1 cellular context compared by ENCODE assay signal in the genomic region with DNA sequence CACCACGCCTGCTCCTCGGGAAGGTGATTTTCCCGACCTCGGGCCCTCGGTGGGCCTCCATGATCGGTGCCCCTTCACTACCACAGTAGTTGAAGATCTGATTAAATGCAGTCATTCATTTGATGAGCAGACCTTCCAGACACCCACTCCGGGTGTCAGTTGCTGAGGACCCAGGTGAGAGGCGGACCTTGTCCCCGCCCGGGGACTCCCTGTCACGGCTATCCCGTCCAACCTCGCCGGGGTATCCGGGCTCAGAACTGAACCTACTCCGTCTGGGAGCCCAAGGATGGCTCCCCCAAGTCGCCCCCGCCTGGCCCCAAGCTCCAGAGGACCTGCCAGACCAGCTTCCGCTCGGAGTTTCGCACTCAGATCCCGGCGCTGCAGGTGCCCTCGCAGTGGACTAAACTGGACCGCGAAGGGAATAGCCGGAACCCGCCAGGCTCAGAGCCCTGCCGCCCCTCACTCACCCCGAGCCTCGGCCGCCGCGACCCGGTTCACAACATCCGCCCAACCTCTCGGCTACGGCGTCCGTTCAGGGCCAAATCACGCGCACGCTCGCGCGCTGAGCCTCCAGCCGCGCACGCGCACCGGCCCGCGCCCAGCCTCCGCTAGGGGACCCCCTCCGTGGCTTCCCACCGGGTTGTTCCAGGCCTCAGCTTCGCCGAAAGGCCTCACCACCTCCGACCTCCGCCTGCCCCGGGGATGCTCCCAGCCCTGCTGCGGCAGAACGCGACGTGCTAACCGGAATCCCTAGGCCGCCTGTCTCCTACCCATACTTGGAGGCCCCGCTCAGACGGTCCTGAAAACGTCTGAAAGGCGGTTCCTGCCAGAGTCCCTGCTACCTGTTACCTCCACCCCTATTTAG.
TF ChIP-seq lines count a peak whose summit lies in the region.

No MANE protein-coding gene starts in this region.

TF ChIP-seq in K562, 482 proteins besides CTCF, POLR2A, EP300 and RAD21 (continued from another document and continues in another):
- peak; percentile 85 for TF ChIP-seq JUND (IDR thresholded peaks at IDR 0.05; ENCODE audit: borderline replicate concordance, low read depth, low read length)
- peak; percentile 80; the same call in 1 of the 3 replicates for TF ChIP-seq JUND (tag; IDR thresholded peaks at IDR 0.05; ENCODE audit: borderline replicate concordance, low read depth, low read length)
- TF ChIP-seq, protein P1, sequence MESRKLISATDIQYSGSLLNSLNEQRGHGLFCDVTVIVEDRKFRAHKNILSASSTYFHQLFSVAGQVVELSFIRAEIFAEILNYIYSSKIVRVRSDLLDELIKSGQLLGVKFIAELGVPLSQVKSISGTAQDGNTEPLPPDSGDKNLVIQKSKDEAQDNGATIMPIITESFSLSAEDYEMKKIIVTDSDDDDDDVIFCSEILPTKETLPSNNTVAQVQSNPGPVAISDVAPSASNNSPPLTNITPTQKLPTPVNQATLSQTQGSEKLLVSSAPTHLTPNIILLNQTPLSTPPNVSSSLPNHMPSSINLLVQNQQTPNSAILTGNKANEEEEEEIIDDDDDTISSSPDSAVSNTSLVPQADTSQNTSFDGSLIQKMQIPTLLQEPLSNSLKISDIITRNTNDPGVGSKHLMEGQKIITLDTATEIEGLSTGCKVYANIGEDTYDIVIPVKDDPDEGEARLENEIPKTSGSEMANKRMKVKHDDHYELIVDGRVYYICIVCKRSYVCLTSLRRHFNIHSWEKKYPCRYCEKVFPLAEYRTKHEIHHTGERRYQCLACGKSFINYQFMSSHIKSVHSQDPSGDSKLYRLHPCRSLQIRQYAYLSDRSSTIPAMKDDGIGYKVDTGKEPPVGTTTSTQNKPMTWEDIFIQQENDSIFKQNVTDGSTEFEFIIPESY (CRISPR knock-in tag; IDR thresholded peaks at IDR 0.05), result peak; percentile 85
- peak; percentile 99 for TF ChIP-seq PCBP1 (IDR thresholded peaks at IDR 0.05; ENCODE audit: low read depth, low read length, poor library complexity, severe bottlenecking)
- peak; percentile 43; the same call in 1 of the 2 replicates for TF ChIP-seq ZNF263 (CRISPR knock-in tag; IDR thresholded peaks at IDR 0.05; ENCODE audit: borderline replicate concordance)
- peak; percentile 71; the same call in 1 of the 2 replicates for TF ChIP-seq GTF2E2 (tag; IDR thresholded peaks at IDR 0.05)
- peak; percentile 87 for TF ChIP-seq ZNF586 (CRISPR knock-in tag; conservative IDR thresholded peaks at IDR 0.05)
- TF ChIP-seq, protein P2, sequence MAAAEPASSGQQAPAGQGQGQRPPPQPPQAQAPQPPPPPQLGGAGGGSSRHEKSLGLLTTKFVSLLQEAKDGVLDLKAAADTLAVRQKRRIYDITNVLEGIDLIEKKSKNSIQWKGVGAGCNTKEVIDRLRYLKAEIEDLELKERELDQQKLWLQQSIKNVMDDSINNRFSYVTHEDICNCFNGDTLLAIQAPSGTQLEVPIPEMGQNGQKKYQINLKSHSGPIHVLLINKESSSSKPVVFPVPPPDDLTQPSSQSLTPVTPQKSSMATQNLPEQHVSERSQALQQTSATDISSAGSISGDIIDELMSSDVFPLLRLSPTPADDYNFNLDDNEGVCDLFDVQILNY (CRISPR knock-in tag; IDR thresholded peaks at IDR 0.05), result peak; percentile 88
- TF ChIP-seq GATA2 (CRISPR knock-in tag; IDR thresholded peaks at IDR 0.05), result no peak; the same call in none of the 2 replicates
- peak; percentile 78 for TF ChIP-seq TCF3 (CRISPR knock-in tag; IDR thresholded peaks at IDR 0.05)
- peak; percentile 74; the same call in 1 of the 2 replicates for TF ChIP-seq PRMT5 (CRISPR knock-in tag; IDR thresholded peaks at IDR 0.05)
- peak; percentile 65 for TF ChIP-seq TBP (optimal IDR thresholded peaks at IDR 0.05; ENCODE audit: low read depth, low read length)
- TF ChIP-seq, protein P3, sequence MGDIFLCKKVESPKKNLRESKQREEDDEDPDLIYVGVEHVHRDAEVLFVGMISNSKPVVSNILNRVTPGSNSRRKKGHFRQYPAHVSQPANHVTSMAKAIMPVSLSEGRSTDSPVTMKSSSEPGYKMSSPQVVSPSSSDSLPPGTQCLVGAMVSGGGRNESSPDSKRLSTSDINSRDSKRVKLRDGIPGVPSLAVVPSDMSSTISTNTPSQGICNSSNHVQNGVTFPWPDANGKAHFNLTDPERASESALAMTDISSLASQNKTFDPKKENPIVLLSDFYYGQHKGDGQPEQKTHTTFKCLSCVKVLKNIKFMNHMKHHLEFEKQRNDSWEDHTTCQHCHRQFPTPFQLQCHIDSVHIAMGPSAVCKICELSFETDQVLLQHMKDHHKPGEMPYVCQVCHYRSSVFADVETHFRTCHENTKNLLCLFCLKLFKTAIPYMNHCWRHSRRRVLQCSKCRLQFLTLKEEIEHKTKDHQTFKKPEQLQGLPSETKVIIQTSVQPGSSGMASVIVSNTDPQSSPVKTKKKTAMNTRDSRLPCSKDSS (IDR thresholded peaks at IDR 0.05; ENCODE audit: low read depth, partially characterized antibody), result no peak
- peak; percentile 76 for TF ChIP-seq PML (IDR thresholded peaks at IDR 0.05; ENCODE audit: low read length)
- TF ChIP-seq ZNF75A (CRISPR knock-in tag; IDR thresholded peaks at IDR 0.05), result peak; percentile 68; the same call in 1 of the 2 replicates
- no peak for TF ChIP-seq FOS (IDR thresholded peaks at IDR 0.05; ENCODE audit: extremely low read depth, insufficient read length)
- TF ChIP-seq, protein P4, sequence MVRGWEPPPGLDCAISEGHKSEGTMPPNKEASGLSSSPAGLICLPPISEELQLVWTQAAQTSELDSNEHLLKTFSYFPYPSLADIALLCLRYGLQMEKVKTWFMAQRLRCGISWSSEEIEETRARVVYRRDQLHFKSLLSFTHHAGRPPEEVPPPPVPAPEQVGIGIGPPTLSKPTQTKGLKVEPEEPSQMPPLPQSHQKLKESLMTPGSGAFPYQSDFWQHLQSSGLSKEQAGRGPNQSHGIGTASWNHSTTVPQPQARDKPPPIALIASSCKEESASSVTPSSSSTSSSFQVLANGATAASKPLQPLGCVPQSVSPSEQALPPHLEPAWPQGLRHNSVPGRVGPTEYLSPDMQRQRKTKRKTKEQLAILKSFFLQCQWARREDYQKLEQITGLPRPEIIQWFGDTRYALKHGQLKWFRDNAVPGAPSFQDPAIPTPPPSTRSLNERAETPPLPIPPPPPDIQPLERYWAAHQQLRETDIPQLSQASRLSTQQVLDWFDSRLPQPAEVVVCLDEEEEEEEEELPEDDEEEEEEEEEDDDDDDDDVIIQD (CRISPR knock-in tag; IDR thresholded peaks at IDR 0.05), result no peak; the same call in 1 of the 2 replicates
- no peak for TF ChIP-seq MCM2 (IDR thresholded peaks at IDR 0.05; ENCODE audit: low read depth)
- TF ChIP-seq, protein P5, sequence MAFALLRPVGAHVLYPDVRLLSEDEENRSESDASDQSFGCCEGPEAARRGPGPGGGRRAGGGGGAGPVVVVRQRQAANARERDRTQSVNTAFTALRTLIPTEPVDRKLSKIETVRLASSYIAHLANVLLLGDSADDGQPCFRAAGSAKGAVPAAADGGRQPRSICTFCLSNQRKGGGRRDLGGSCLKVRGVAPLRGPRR (CRISPR knock-in tag; IDR thresholded peaks at IDR 0.05), result peak; percentile 89; the same call in 1 of the 2 replicates
- TF ChIP-seq ZNF24 (IDR thresholded peaks at IDR 0.05), result peak; percentile 45; the same call in 1 of the 2 replicates
- TF ChIP-seq KHSRP (IDR thresholded peaks at IDR 0.05), result no peak
- peak; percentile 93 for TF ChIP-seq MEIS2 (IDR thresholded peaks at IDR 0.05; ENCODE audit: partially characterized antibody)
- TF ChIP-seq TRIM24 (IDR thresholded peaks at IDR 0.05), result peak in 1 of 2 experiments; percentile 61; a peak in 1 of 4 replicates
- TF ChIP-seq, protein P6, sequence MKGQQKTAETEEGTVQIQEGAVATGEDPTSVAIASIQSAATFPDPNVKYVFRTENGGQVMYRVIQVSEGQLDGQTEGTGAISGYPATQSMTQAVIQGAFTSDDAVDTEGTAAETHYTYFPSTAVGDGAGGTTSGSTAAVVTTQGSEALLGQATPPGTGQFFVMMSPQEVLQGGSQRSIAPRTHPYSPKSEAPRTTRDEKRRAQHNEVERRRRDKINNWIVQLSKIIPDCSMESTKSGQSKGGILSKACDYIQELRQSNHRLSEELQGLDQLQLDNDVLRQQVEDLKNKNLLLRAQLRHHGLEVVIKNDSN (CRISPR knock-in tag; IDR thresholded peaks at IDR 0.05), result peak; percentile 71
- peak; percentile 62 for TF ChIP-seq ZFP36 (IDR thresholded peaks at IDR 0.05; ENCODE audit: low read depth, low read length, partially characterized antibody)
- TF ChIP-seq ZNF785 (CRISPR knock-in tag; IDR thresholded peaks at IDR 0.05), result no peak
- peak; percentile 80 for TF ChIP-seq DMBX1 (CRISPR knock-in tag; IDR thresholded peaks at IDR 0.05; ENCODE audit: borderline replicate concordance)
- TF ChIP-seq TAF7 (tag; IDR thresholded peaks at IDR 0.05), result peak; percentile 77
- no peak for TF ChIP-seq HNRNPUL1 (IDR thresholded peaks at IDR 0.05; ENCODE audit: low read length)
- TF ChIP-seq, protein P7, sequence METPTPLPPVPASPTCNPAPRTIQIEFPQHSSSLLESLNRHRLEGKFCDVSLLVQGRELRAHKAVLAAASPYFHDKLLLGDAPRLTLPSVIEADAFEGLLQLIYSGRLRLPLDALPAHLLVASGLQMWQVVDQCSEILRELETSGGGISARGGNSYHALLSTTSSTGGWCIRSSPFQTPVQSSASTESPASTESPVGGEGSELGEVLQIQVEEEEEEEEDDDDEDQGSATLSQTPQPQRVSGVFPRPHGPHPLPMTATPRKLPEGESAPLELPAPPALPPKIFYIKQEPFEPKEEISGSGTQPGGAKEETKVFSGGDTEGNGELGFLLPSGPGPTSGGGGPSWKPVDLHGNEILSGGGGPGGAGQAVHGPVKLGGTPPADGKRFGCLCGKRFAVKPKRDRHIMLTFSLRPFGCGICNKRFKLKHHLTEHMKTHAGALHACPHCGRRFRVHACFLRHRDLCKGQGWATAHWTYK (CRISPR knock-in tag; IDR thresholded peaks at IDR 0.05), result peak; percentile 92
- TF ChIP-seq SREBF2 (CRISPR knock-in tag; IDR thresholded peaks at IDR 0.05), result no peak
- no peak for TF ChIP-seq ETV6 (IDR thresholded peaks at IDR 0.05; ENCODE audit: borderline replicate concordance in 1 of 2, low read depth in 2 of 2, low read length in 1 of 2)
- no peak for TF ChIP-seq ETV6 (CRISPR knock-in tag; IDR thresholded peaks at IDR 0.05; ENCODE audit: borderline replicate concordance)
- TF ChIP-seq BRD9 (IDR thresholded peaks at IDR 0.05; ENCODE audit: low read depth, partially characterized antibody), result no peak
- TF ChIP-seq, protein P8, sequence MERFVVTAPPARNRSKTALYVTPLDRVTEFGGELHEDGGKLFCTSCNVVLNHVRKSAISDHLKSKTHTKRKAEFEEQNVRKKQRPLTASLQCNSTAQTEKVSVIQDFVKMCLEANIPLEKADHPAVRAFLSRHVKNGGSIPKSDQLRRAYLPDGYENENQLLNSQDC (CRISPR knock-in tag; IDR thresholded peaks at IDR 0.05), result peak; percentile 63
- TF ChIP-seq MAFF (IDR thresholded peaks at IDR 0.05; ENCODE audit: low read length), result no peak
- TF ChIP-seq HDGF (IDR thresholded peaks at IDR 0.05), result no peak
- TF ChIP-seq SIN3A (IDR thresholded peaks at IDR 0.05; ENCODE audit: borderline replicate concordance in 2 of 2, control insufficient read depth in 1 of 2, low read depth in 2 of 2, low read length in 2 of 2), result peak in 1 of 2 experiments; percentile 95; a peak in 3 of 4 replicates
- peak; percentile 99 for TF ChIP-seq RB1 (IDR thresholded peaks at IDR 0.05; ENCODE audit: low read depth)
- no peak for TF ChIP-seq ZNF79 (CRISPR knock-in tag; IDR thresholded peaks at IDR 0.05; ENCODE audit: low read depth)
- peak; percentile 96 for TF ChIP-seq SRSF3 (IDR thresholded peaks at IDR 0.05; ENCODE audit: insufficient read depth, low read length)
- TF ChIP-seq ESRRB (CRISPR knock-in tag; IDR thresholded peaks at IDR 0.05; ENCODE audit: borderline replicate concordance), result no peak
- peak; percentile 89; the same call in 1 of the 2 replicates for TF ChIP-seq XRCC5 (IDR thresholded peaks at IDR 0.05; ENCODE audit: low read depth, low read length)
- TF ChIP-seq, protein P9, sequence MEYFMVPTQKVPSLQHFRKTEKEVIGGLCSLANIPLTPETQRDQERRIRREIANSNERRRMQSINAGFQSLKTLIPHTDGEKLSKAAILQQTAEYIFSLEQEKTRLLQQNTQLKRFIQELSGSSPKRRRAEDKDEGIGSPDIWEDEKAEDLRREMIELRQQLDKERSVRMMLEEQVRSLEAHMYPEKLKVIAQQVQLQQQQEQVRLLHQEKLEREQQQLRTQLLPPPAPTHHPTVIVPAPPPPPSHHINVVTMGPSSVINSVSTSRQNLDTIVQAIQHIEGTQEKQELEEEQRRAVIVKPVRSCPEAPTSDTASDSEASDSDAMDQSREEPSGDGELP (CRISPR knock-in tag; IDR thresholded peaks at IDR 0.05; ENCODE audit: borderline replicate concordance), result peak; percentile 98
- TF ChIP-seq, protein P10, sequence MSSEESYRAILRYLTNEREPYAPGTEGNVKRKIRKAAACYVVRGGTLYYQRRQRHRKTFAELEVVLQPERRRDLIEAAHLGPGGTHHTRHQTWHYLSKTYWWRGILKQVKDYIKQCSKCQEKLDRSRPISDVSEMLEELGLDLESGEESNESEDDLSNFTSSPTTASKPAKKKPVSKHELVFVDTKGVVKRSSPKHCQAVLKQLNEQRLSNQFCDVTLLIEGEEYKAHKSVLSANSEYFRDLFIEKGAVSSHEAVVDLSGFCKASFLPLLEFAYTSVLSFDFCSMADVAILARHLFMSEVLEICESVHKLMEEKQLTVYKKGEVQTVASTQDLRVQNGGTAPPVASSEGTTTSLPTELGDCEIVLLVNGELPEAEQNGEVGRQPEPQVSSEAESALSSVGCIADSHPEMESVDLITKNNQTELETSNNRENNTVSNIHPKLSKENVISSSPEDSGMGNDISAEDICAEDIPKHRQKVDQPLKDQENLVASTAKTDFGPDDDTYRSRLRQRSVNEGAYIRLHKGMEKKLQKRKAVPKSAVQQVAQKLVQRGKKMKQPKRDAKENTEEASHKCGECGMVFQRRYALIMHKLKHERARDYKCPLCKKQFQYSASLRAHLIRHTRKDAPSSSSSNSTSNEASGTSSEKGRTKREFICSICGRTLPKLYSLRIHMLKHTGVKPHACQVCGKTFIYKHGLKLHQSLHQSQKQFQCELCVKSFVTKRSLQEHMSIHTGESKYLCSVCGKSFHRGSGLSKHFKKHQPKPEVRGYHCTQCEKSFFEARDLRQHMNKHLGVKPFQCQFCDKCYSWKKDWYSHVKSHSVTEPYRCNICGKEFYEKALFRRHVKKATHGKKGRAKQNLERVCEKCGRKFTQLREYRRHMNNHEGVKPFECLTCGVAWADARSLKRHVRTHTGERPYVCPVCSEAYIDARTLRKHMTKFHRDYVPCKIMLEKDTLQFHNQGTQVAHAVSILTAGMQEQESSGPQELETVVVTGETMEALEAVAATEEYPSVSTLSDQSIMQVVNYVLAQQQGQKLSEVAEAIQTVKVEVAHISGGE (CRISPR knock-in tag; IDR thresholded peaks at IDR 0.05), result peak in 1 of 3 experiments; percentile 72; a peak in 2 of 6 replicates
- TF ChIP-seq, protein P11, sequence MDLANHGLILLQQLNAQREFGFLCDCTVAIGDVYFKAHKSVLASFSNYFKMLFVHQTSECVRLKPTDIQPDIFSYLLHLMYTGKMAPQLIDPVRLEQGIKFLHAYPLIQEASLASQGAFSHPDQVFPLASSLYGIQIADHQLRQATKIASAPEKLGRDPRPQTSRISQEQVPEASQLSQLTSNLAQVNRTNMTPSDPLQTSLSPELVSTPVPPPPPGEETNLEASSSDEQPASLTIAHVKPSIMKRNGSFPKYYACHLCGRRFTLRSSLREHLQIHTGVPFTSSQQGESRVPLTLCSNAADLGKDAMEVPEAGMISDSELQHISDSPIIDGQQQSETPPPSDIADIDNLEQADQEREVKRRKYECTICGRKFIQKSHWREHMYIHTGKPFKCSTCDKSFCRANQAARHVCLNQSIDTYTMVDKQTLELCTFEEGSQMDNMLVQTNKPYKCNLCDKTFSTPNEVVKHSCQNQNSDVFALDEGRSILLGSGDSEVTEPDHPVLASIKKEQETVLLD (IDR thresholded peaks at IDR 0.05), result peak; percentile 94
- no peak for TF ChIP-seq ZNF717 (CRISPR knock-in tag; IDR thresholded peaks at IDR 0.05)
- peak; percentile 89 for TF ChIP-seq WHSC1 (IDR thresholded peaks at IDR 0.05; ENCODE audit: low read length)
- TF ChIP-seq MTA2 (IDR thresholded peaks at IDR 0.05; ENCODE audit: low read depth), result no peak
- TF ChIP-seq NCOA4 (IDR thresholded peaks at IDR 0.05; ENCODE audit: partially characterized antibody), result no peak
